8 cellular contexts compared by ENCODE assay signal in the genomic region with DNA sequence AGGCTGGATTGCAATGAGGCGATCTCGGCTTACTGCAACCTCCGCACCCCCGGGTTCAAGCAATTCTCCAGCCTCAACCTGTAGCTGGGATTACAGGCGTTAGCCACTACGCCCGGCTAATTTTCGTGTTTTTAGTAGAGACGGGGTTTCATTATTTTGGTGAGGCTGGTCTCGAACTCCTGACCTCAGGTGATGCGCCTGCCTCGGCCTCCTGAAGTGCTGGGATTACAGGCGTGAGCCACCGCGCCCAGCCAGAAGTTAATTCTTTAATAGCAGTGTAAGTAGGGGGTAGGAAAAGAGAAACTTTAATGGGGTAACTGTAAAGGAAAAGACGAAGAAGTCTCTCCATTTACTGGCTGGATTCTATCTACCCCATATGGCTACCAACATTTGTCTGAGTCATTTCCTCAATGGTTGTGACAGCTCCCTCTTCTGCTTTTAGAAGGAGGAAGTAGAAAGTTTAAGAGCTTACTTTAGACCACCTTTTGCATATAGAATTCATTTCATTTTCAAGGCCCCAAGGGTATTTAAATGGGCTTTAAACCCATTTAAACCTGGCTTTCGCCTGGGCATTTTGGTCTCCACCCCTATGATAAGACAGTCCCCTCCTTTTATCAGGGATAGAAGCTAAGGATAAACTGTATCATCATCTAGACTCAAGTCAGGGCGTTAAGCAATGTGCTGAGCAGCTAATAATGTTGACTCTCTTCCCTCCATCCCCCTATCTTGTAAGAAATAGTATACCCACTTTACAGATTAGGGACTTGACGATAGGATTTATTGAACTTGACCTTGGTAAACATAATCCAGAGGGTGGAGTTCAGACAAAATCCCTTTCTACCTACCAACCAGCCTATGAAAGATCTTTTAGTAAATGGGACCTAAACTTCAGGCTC. TPM values are rescaled to one million over a fixed set of nuclear protein-coding genes. Genes with fewer than 3 reads are reported as not detected.
DNase-seq lines count a peak whose midpoint lies in the region; ATAC-seq, FAIRE-seq and TF ChIP-seq lines count a peak whose summit lies in the region.

No MANE protein-coding gene starts in this region.

- TF ChIP-seq CTCF in AG04449 (IDR thresholded peaks at IDR 0.05; ENCODE audit: insufficient read depth, low read length, missing control alignments): no peak
- TF ChIP-seq CTCF in PC-3 (conservative IDR thresholded peaks at IDR 0.05; ENCODE audit: low read depth, low read length): no peak
- TF ChIP-seq CTCF in endothelial cell (IDR thresholded peaks at IDR 0.05; ENCODE audit: unreplicated experiment): no peak
- TF ChIP-seq CTCF in osteocyte (IDR thresholded peaks at IDR 0.05): no peak

- peak; percentile 17 for ATAC-seq in GM21423 (IDR thresholded peaks at IDR 0.05; ENCODE audit: unreplicated experiment)
- ATAC-seq in PC-3: no peak

- no peaks in the 10 kb centered on the region for H3F3A ChIP-seq in PC-3 (ENCODE audit: low read length, unreplicated experiment)

- H3K27ac Mint-ChIP-seq in endothelial cell (ENCODE audit: unreplicated experiment) (peak overlapping the region; percentile 96), osteocyte (ENCODE audit: unreplicated experiment) (peak overlapping the region; percentile 97)

- H2AFZ ChIP-seq in PC-3 (ENCODE audit: low read length): peak overlapping the region; percentile 59

- peak overlapping the region; percentile 64 for H3K9ac ChIP-seq in PC-3 (ENCODE audit: low read length)

- intact Hi-C loops in PC-3 (cut with micrococcal nuclease): loop anchor here (1.0 to 5.0 kb wide), 4 partner anchors 32 to 850 kb away; a partner anchor contains a TSS

- TF ChIP-seq POLR2A in H54 (IDR thresholded peaks at IDR 0.05; ENCODE audit: low read depth, low read length): no peak

- H3K4me3 ChIP-seq in AG04449 (ENCODE audit: low read depth, low read length) (peak overlapping the region; percentile 23), PC-3 (ENCODE audit: low read length) (peak overlapping the region; percentile 36; the same call in 1 of the 2 replicates)

- TSS peak; percentile 97 for BruUV-seq in PC-3 (replicated peaks; lab: Mats Ljungman, UMichigan)

- H3K4me2 ChIP-seq in PC-3 (ENCODE audit: low read length): peak overlapping the region; percentile 73

- H3K27me3 Mint-ChIP-seq in endothelial cell (ENCODE audit: unreplicated experiment): peaks cover 18% of the 10 kb centered on the region
- H3K27me3 Mint-ChIP-seq in osteocyte (ENCODE audit: unreplicated experiment): no peaks in the 10 kb centered on the region

- H3K36me3 ChIP-seq in PC-3 (ENCODE audit: low read depth, low read length): peaks cover 13% of the 10 kb centered on the region

- H3K27ac ChIP-seq in PC-3 (ENCODE audit: low read length): peak overlapping the region; percentile 76

- FAIRE-seq in H54 (lab: Jason Lieb, UNC): no peak

- H3K4me3 Mint-ChIP-seq in endothelial cell (ENCODE audit: unreplicated experiment) (peak overlapping the region; percentile 85), osteocyte (ENCODE audit: unreplicated experiment) (peak overlapping the region; percentile 68)

- peaks cover 58% of the 10 kb centered on the region for H3K4me1 ChIP-seq in PC-3 (ENCODE audit: insufficient read depth, low read length)

- H3K9me3 ChIP-seq in PC-3 (ENCODE audit: low read length): no peaks in the 10 kb centered on the region

- POLR2A ChIA-PET in AG04449 (lab: Yijun Ruan, JAX): interaction anchor here (0.7 to 2.3 kb wide), 8 partner anchors 8 to 104 kb away, joined by 3 to 8 read pairs (median 6); no protein-coding TSS in a partner anchor
- POLR2A ChIA-PET in PC-3 (lab: Charles Lee; ENCODE audit: unreplicated experiment): interaction anchor here (0.5 to 1.0 kb wide), 6 partner anchors 26 to 899 kb away, joined by 3 to 5 read pairs (median 4); no protein-coding TSS in a partner anchor

- no peak for DNase-seq in AG04449 (ENCODE audit: low read depth, low spot score)
- DNase-seq in PC-3: no peak
- no peak for DNase-seq in endothelial cell (ENCODE audit: low spot score)
- DNase-seq in osteocyte (ENCODE audit: extremely low spot score, unreplicated experiment): no peak
- DNase-seq in NCI-H774 (lab: John Stamatoyannopoulos, UW): no peak
- DNase-seq in NCI-H1417 treated with DMSO at 0.1 percent for 48 hours (lab: John Stamatoyannopoulos, UW): no peak
- DNase-seq in H54 (ENCODE audit: insufficient read length, low spot score): no peak

- no peaks in the 10 kb centered on the region for H3K27me3 ChIP-seq in PC-3 (ENCODE audit: low read length)

- peaks cover 21% of the 10 kb centered on the region for H4K20me1 ChIP-seq in PC-3 (ENCODE audit: low read length)

- H3K4me1 Mint-ChIP-seq in endothelial cell (ENCODE audit: unreplicated experiment) (peaks cover 37% of the 10 kb centered on the region), osteocyte (ENCODE audit: unreplicated experiment) (peaks cover 72% of the 10 kb centered on the region)

- H3K36me3 Mint-ChIP-seq in endothelial cell (ENCODE audit: low read depth, unreplicated experiment): peaks cover 10% of the 10 kb centered on the region
- H3K36me3 Mint-ChIP-seq in osteocyte (ENCODE audit: unreplicated experiment): peaks cover 17% of the 10 kb centered on the region

- CTCF ChIA-PET in AG04449 (lab: Yijun Ruan, JAX): interaction anchor here (0.6 to 1.8 kb wide), 7 partner anchors 7 to 150 kb away, joined by 3 to 7 read pairs (median 3); no protein-coding TSS in a partner anchor
- CTCF ChIA-PET in PC-3 (lab: Charles Lee): interaction anchor here (0.7 kb wide), 1 partner anchor 14 kb away, joined by 3 read pairs; no protein-coding TSS in a partner anchor

- H3K9me3 Mint-ChIP-seq in endothelial cell (ENCODE audit: unreplicated experiment) (no peaks in the 10 kb centered on the region), osteocyte (ENCODE audit: unreplicated experiment) (no peaks in the 10 kb centered on the region)

- no peaks in the 10 kb centered on the region for H3K9me2 ChIP-seq in PC-3 (replicated peaks; ENCODE audit: low read length)

- H3K79me2 ChIP-seq in PC-3 (ENCODE audit: low read length): peaks cover 32% of the 10 kb centered on the region

RNA-seq across cellular contexts. Expression of a gene that starts 1.1 kb away (rescaled TPM):
- total RNA-seq in PC-3 (2014; rRNA removed) (81.4 and 90.6 TPM in 2 replicates), endothelial cell (ENCODE audit: unreplicated experiment) (144 TPM), osteocyte (183 and 193 TPM in 2 replicates)
